ENCODE assay signal across 8 cellular contexts in the genomic region with DNA sequence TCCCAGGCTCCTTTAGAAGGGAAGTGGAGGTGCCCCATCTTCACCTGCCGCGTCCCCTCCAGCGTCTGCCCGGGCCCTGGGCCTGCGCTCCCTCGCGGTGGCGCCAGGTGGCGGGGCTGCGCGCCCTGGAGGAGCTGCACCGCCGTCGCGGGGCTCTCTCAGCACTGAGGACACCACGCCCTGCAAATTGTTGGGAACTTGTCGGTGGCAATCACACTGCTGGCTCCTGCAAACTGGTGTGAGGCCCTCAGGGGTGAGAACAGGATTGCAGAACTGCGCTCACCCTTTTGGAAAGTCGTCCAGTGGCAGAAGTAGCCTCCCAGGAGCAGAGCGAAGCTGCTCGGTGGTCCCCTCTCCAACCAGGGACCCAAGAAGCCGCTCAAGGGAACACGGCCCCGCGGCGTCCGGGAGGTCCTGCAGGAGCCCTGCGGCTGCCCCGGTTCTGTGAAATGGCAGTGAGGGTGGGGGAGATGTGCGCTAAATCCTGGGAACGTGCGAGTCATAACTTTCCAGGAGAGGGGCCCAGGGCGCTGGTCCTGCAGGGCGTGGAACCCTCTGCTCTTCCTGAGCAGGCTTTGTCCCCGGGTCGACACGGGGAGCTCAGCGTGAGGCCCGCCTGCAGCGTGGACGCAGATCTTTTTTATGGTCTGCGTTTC. TPM values are rescaled to one million over a fixed set of nuclear protein-coding genes. Genes with fewer than 3 reads are reported as not detected.
DNase-seq lines count a peak whose midpoint lies in the region; ATAC-seq and TF ChIP-seq lines count a peak whose summit lies in the region.

No MANE protein-coding gene starts in this region.

- ATAC-seq in CD8-positive, alpha-beta T cell: peak; percentile 95
- ATAC-seq in GM19328 (IDR thresholded peaks at IDR 0.05; ENCODE audit: unreplicated experiment) (peak; percentile 54), HG03460 (IDR thresholded peaks at IDR 0.05; ENCODE audit: unreplicated experiment) (peak; percentile 61)

- TSS peak; percentile 50 for BruUV-seq in PC-9 (replicated peaks; lab: Mats Ljungman, UMichigan)

- H3K4me3 Mint-ChIP-seq in CD8-positive, alpha-beta T cell: peak overlapping the region; percentile 83

- TF ChIP-seq CTCF in CD8-positive, alpha-beta T cell (IDR thresholded peaks at IDR 0.05): peak; percentile 71
- TF ChIP-seq CTCF in PC-9 (conservative IDR thresholded peaks at IDR 0.05) (peak; percentile 85), foreskin fibroblast (IDR thresholded peaks at IDR 0.05; ENCODE audit: low read depth, low read length) (peak; percentile 97), neural cell (IDR thresholded peaks at IDR 0.05; ENCODE audit: poor library complexity, severe bottlenecking) (peak; percentile 76)

- peaks cover 56% of the 10 kb centered on the region for H3F3A ChIP-seq in PC-9 (ENCODE audit: insufficient read depth, low read depth)
- H3F3A ChIP-seq in neural cell (ENCODE audit: insufficient read depth, low read length, poor library complexity, severe bottlenecking): no peaks in the 10 kb centered on the region

- no peak overlapping the region for H3K27ac Mint-ChIP-seq in CD8-positive, alpha-beta T cell

- H3K36me3 ChIP-seq in CD8-positive, alpha-beta T cell (ENCODE audit: insufficient read depth, low read length): no peaks in the 10 kb centered on the region
- H3K36me3 ChIP-seq in PC-9 (ENCODE audit: low read depth): peaks cover 29% of the 10 kb centered on the region
- no peaks in the 10 kb centered on the region for H3K36me3 ChIP-seq in neural cell (ENCODE audit: insufficient read depth, low read length)
- no peaks in the 10 kb centered on the region for H3K36me3 ChIP-seq in stomach smooth muscle (ENCODE audit: control insufficient read depth in 2 of 2, insufficient read depth in 2 of 2, low read length in 2 of 2)

- intact Hi-C loops in CD8-positive, alpha-beta T cell (cut with DNase I, micrococcal nuclease): loop anchor here (1.0 to 5.0 kb wide), 3 partner anchors 89 to 339 kb away; no protein-coding TSS in a partner anchor
- intact Hi-C loops in PC-9 (cut with micrococcal nuclease; ENCODE audit: unreplicated experiment): loop anchor here (1.0 to 10.0 kb wide), 4 partner anchors 11 to 337 kb away; a partner anchor contains a TSS

- TF ChIP-seq EP300 in neural cell (conservative IDR thresholded peaks at IDR 0.05; ENCODE audit: poor library complexity, severe bottlenecking): no peak

- peaks cover 8% of the 10 kb centered on the region for H3K4me1 ChIP-seq in CD8-positive, alpha-beta T cell (ENCODE audit: insufficient read depth, low read length)
- H3K4me1 ChIP-seq in PC-9 (replicated peaks; ENCODE audit: insufficient read depth) (no peaks in the 10 kb centered on the region), stomach smooth muscle (ENCODE audit: control insufficient read depth, insufficient read depth, low read length) (peaks cover 16% of the 10 kb centered on the region)

- H3K4me2 ChIP-seq in PC-9 (peak overlapping the region; percentile 95), neural cell (ENCODE audit: low read length) (no peak overlapping the region)

- TF ChIP-seq RAD21 in neural cell (conservative IDR thresholded peaks at IDR 0.05): peak; percentile 63

- CTCF ChIA-PET in CD8-positive, alpha-beta T cell (lab: Charles Lee): interaction anchor here (1.1 to 7.3 kb wide), 8 partner anchors 9 to 355 kb away, joined by 3 to 83 read pairs (median 4); no protein-coding TSS in a partner anchor
- CTCF ChIA-PET in PC-9 (lab: Charles Lee): interaction anchor here (0.6 to 3.4 kb wide), 6 partner anchors 22 to 293 kb away, joined by 3 to 35 read pairs (median 3); no protein-coding TSS in a partner anchor

- no peaks in the 10 kb centered on the region for H3K79me2 ChIP-seq in PC-9 (ENCODE audit: low read depth)
- H3K79me2 ChIP-seq in neural cell (replicated peaks; ENCODE audit: insufficient read depth, low read length): no peaks in the 10 kb centered on the region

- no peaks in the 10 kb centered on the region for H3K36me3 Mint-ChIP-seq in CD8-positive, alpha-beta T cell

- H2AFZ ChIP-seq in PC-9 (peak overlapping the region; percentile 95), neural cell (ENCODE audit: low read depth, low read length) (no peak overlapping the region)

- no peaks in the 10 kb centered on the region for H3K9me3 ChIP-seq in CD8-positive, alpha-beta T cell (ENCODE audit: low read length)
- H3K9me3 ChIP-seq in PC-9 (ENCODE audit: insufficient read depth, low read depth): no peaks in the 10 kb centered on the region
- no peaks in the 10 kb centered on the region for H3K9me3 ChIP-seq in neural cell (ENCODE audit: low read length)
- H3K9me3 ChIP-seq in stomach smooth muscle (ENCODE audit: control insufficient read depth in 2 of 2, low read length in 2 of 2): no peaks in the 10 kb centered on the region

- no peaks in the 10 kb centered on the region for H3K9me2 ChIP-seq in PC-9 (ENCODE audit: insufficient read depth)
- no peaks in the 10 kb centered on the region for H3K9me2 ChIP-seq in neural cell (ENCODE audit: insufficient read depth, low read length)

- H3K27me3 ChIP-seq in CD8-positive, alpha-beta T cell (ENCODE audit: insufficient read depth, low read length): peaks cover 14% of the 10 kb centered on the region
- H3K27me3 ChIP-seq in PC-9 (ENCODE audit: insufficient read depth, low read depth): no peaks in the 10 kb centered on the region
- H3K27me3 ChIP-seq in neural cell (ENCODE audit: insufficient read depth, low read depth, low read length): peaks cover 65% of the 10 kb centered on the region
- H3K27me3 ChIP-seq in stomach smooth muscle (ENCODE audit: control insufficient read depth in 1 of 2, insufficient read depth in 2 of 2, low read length in 2 of 2): peaks cover 10 to 20% of the 10 kb centered on the region in 2 donors

- H3K9me3 Mint-ChIP-seq in CD8-positive, alpha-beta T cell: no peaks in the 10 kb centered on the region

- H4K20me1 ChIP-seq in PC-9 (ENCODE audit: insufficient read depth): no peaks in the 10 kb centered on the region; the same call in 1 of the 2 replicates
- no peaks in the 10 kb centered on the region for H4K20me1 ChIP-seq in neural cell (ENCODE audit: insufficient read depth)

- peaks cover 66% of the 10 kb centered on the region for H3K27me3 Mint-ChIP-seq in CD8-positive, alpha-beta T cell (ENCODE audit: low read depth)

- peak; percentile 24 to 72 (median 54) for DNase-seq in CD8-positive, alpha-beta T cell
- DNase-seq in PC-9: peak; percentile 80 to 89
- peak; percentile 19 to 32 for DNase-seq in activated T-helper 1 cell treated with anti-CD3 and anti-CD28 coated beads, Interleukin-2, amount 50 U/mL, for 16 hours (ENCODE audit: low read depth in 1 of 2, low spot score in 1 of 2)
- peak; percentile 73 to 92 for DNase-seq in foreskin fibroblast

- no peak overlapping the region for H3K27ac ChIP-seq in CD8-positive, alpha-beta T cell (ENCODE audit: low read depth, low read length)
- H3K27ac ChIP-seq in PC-9 (no peak overlapping the region), neural cell (ENCODE audit: low read length) (no peak overlapping the region), stomach smooth muscle (ENCODE audit: low read length) (no peak overlapping the region)

- peaks cover 18% of the 10 kb centered on the region for H3K4me1 Mint-ChIP-seq in CD8-positive, alpha-beta T cell (ENCODE audit: low read depth)

- POLR2A ChIA-PET in CD8-positive, alpha-beta T cell (lab: Charles Lee): interaction anchor here (1.2 kb wide), 1 partner anchor 89 kb away, joined by 3 read pairs; no protein-coding TSS in a partner anchor
- POLR2A ChIA-PET in PC-9 (lab: Charles Lee; ENCODE audit: unreplicated experiment): interaction anchor here (0.6 to 0.7 kb wide), 3 partner anchors 65 to 185 kb away, joined by 3 to 4 read pairs (median 4); no protein-coding TSS in a partner anchor

- H3K9ac ChIP-seq in neural cell (ENCODE audit: low read length) (no peak overlapping the region), stomach smooth muscle (ENCODE audit: low read length in 2 of 2) (peak overlapping the region; percentile 60 to 62)

- H3K4me3 ChIP-seq in CD8-positive, alpha-beta T cell (ENCODE audit: low read depth, low read length): peak overlapping the region; percentile 67
- H3K4me3 ChIP-seq in PC-9: peak overlapping the region; percentile 72
- peak overlapping the region; percentile 69 to 83 for H3K4me3 ChIP-seq in foreskin fibroblast (ENCODE audit: low read depth in 1 of 2, low read length in 2 of 2)
- H3K4me3 ChIP-seq in neural cell (ENCODE audit: low read length): peak overlapping the region; percentile 65
- H3K4me3 ChIP-seq in stomach smooth muscle (ENCODE audit: low read length in 2 of 2): peak overlapping the region; percentile 85 to 90

TF ChIP-seq in neural cell, 6 proteins besides CTCF, POLR2A, EP300 and RAD21:
- TF ChIP-seq SMC3 (conservative IDR thresholded peaks at IDR 0.05; ENCODE audit: poor library complexity) (peak; percentile 77), TAF1 (IDR thresholded peaks at IDR 0.05; ENCODE audit: low read depth) (no peak), POLR2AphosphoS5 (IDR thresholded peaks at IDR 0.05) (no peak)

RNA-seq across cellular contexts. Expression of a gene that starts 1.0 kb away (rescaled TPM):
- under 1 TPM; 0.16 to 0.39 TPM for total RNA-seq in CD8-positive, alpha-beta T cell
- 15.7 and 22.4 TPM in 2 replicates for total RNA-seq in PC-9 (2021)
- polyA plus RNA-seq in neural cell: 0.06 TPM in 1 of 2 replicates, not detected in the other
- under 0.01 and 0.12 TPM in 2 replicates for polyA minus RNA-seq in neural cell

RNA-seq across cellular contexts. Expression of a gene that starts 38.5 kb away (rescaled TPM):
- not detected for total RNA-seq in CD8-positive, alpha-beta T cell
- total RNA-seq in PC-9 (2021): 462 and 469 TPM in 2 replicates
- 0.06 and 0.12 TPM in 2 replicates for polyA plus RNA-seq in neural cell
- not detected in 2 replicates for polyA minus RNA-seq in neural cell

Comparison
In these comparisons a context has a peak if more than half of its experiments do, and no peak if none do; other contexts are left out.
1. DNase-seq: peak in every context shown above with its lines; median percentile 84 in PC-9; 82 in foreskin fibroblast; 54 in CD8-positive, alpha-beta T cell; 26 in activated T-helper 1 cell treated with anti-CD3 and anti-CD28 coated beads, Interleukin-2, amount 50 U/mL, for 16 hours.
2. RNA of a gene that starts 1.0 kb away (total RNA-seq): 15.7 to 22.4 TPM in PC-9; 0.16 to 0.39 TPM in CD8-positive, alpha-beta T cell; every median in the first group is over 10 times any median in the second.
3. RNA of a gene that starts 38.5 kb away (total RNA-seq): 462 to 469 TPM in PC-9; not detected in CD8-positive, alpha-beta T cell; every median in the first group is over 100 times any median in the second.
4. Peak in every context shown above with its lines, with median percentiles within 50 percentile points of each other: ATAC-seq, H3K4me3 ChIP-seq and CTCF ChIP-seq.